In genomic region chr15:55685292-55685691, GRCh38 we compare ENCODE assay signal across 14 cellular contexts. TPM values are rescaled to one million over a fixed set of nuclear protein-coding genes. Genes with fewer than 3 reads are reported as not detected.
A peak's percentile ranks its signal among the peaks of the same experiment; 100 is the strongest.
DNase-seq lines count a peak whose midpoint lies in the region; ATAC-seq, FAIRE-seq and TF ChIP-seq lines count a peak whose summit lies in the region.
"Had no signal": no experiment of that assay in that cellular context is flagged by ENCODE, and none has a peak within 500 bp of the region (broad histone marks: within the 10 kb centered on the region; RNA-seq: fewer than 3 reads in every experiment).

No MANE protein-coding gene starts in this region.

- ATAC-seq in GM19452 (IDR thresholded peaks at IDR 0.05; ENCODE audit: unreplicated experiment), result peak; percentile 68
- ATAC-seq in HG02981 (IDR thresholded peaks at IDR 0.05; ENCODE audit: unreplicated experiment), result peak; percentile 77
- ATAC-seq in HG03108 (IDR thresholded peaks at IDR 0.05; ENCODE audit: unreplicated experiment), result no peak

- TF ChIP-seq CTCF in type B pancreatic cell (conservative IDR thresholded peaks at IDR 0.05), result no peak

- FAIRE-seq in GM12892 (lab: Jason Lieb, UNC), result peak; percentile 44
- FAIRE-seq: islet of Langerhans had no signal

- no peaks in the 10 kb centered on the region for H3K27me3 Mint-ChIP-seq in type B pancreatic cell
- H3K27me3 Mint-ChIP-seq: dendritic cell treated with granulocyte-macrophage colony-stimulating factor and Interleukin-4, amounts not matched to agents 40 ng/mL and 50 ng/mL, for 4 days had no signal

- H3K36me3 Mint-ChIP-seq in type B pancreatic cell, result peaks cover 24% of the 10 kb centered on the region

- TF ChIP-seq POLR2A in GM12892 (IDR thresholded peaks at IDR 0.05; ENCODE audit: low read depth, low read length), result no peak

- H3K4me3 Mint-ChIP-seq in type B pancreatic cell, result no peak overlapping the region
- H3K4me3 Mint-ChIP-seq: dendritic cell treated with granulocyte-macrophage colony-stimulating factor and Interleukin-4, amounts not matched to agents 40 ng/mL and 50 ng/mL, for 4 days had no signal

- H3K4me1 Mint-ChIP-seq in type B pancreatic cell (ENCODE audit: unreplicated experiment), result peaks cover 28% of the 10 kb centered on the region

- no peak overlapping the region for H3K27ac Mint-ChIP-seq in type B pancreatic cell
- H3K27ac Mint-ChIP-seq: dendritic cell treated with granulocyte-macrophage colony-stimulating factor and Interleukin-4, amounts not matched to agents 40 ng/mL and 50 ng/mL, for 4 days had no signal

- DNase-seq in GM12892 (ENCODE audit: insufficient read length) (no peak), amniotic epithelial cell (ENCODE audit: low read depth) (peak; percentile 66), type B pancreatic cell (ENCODE audit: extremely low spot score, unreplicated experiment) (no peak), DMS153 treated with DMSO at 0.1 percent for 48 hours (lab: John Stamatoyannopoulos, UW; ENCODE audit: unreplicated experiment) (no peak), SK-N-DZ (ENCODE audit: low spot score) (no peak)
- DNase-seq: Caco-2, NCI-H1105 treated with DMSO at 0.1 percent for 48 hours, posterior cingulate gyrus, SJCRH30 had no signal

- H3K9me3 Mint-ChIP-seq in type B pancreatic cell, result no peaks in the 10 kb centered on the region
- H3K9me3 Mint-ChIP-seq: dendritic cell treated with granulocyte-macrophage colony-stimulating factor and Interleukin-4, amounts not matched to agents 40 ng/mL and 50 ng/mL, for 4 days had no signal

RNA-seq across cellular contexts. Expression of gene PRTG, which starts 57.7 kb away (rescaled TPM):
- polyA plus RNA-seq in GM12892 (2012; ENCODE audit: missing spikeins), result not detected
- total RNA-seq in type B pancreatic cell (ENCODE audit: low replicate concordance), result 14.3 and 51.7 TPM in 2 replicates
- polyA plus RNA-seq in SK-N-DZ (2014; cell fraction: cytosol; rRNA removed), result 9.3 and 10.4 TPM in 2 replicates
- polyA plus RNA-seq in SK-N-DZ (2014; cell fraction: nucleus; rRNA removed), result 14.8 and 21.1 TPM in 2 replicates
